32 cellular contexts compared by ENCODE assay signal in genomic region chr2:82501217-82501616, GRCh38.
"Had no signal": no experiment of that assay in that cellular context is flagged by ENCODE, and none has a peak within 500 bp of the region (broad histone marks: within the 10 kb centered on the region; RNA-seq: fewer than 3 reads in every experiment).

No MANE protein-coding gene starts in this region.

- H3K9me3 ChIP-seq: adrenal gland had no signal

- FAIRE-seq: astrocyte, bronchial epithelial cell had no signal

- H3K4me3 ChIP-seq: adrenal gland, ascending aorta, body of pancreas, breast epithelium, cardiac muscle cell had no signal

- DNase-seq: activated effector memory CD4-positive, alpha-beta T cell treated with anti-CD3 and anti-CD28 coated beads, Interleukin-2, amount 50 U/mL, for 16 hours; activated effector memory CD4-positive, alpha-beta T cell treated with Interleukin-2 at 50 U/mL for 16 hours; activated gamma-delta T cell; activated gamma-delta T cell treated with Interleukin-2 at 50 U/mL for 16 hours; activated naive CD4-positive, alpha-beta T cell; activated naive CD4-positive, alpha-beta T cell treated with anti-CD3 and anti-CD28 coated beads for 36 hours; activated naive CD4-positive, alpha-beta T cell treated with anti-CD3 and anti-CD28 coated beads, Interleukin-2, amount 10 ng/mL, durations not matched to agents 7 days and 5 days; activated naive CD4-positive, alpha-beta T cell treated with anti-CD3 and anti-CD28 coated beads, Interleukin-2, amount 50 U/mL, for 16 hours; activated naive CD4-positive, alpha-beta T cell treated with Interleukin-2 at 50 U/mL for 16 hours; activated naive CD8-positive, alpha-beta T cell treated with anti-CD3 and anti-CD28 coated beads for 36 hours; activated naive CD8-positive, alpha-beta T cell treated with anti-CD3 and anti-CD28 coated beads, Interleukin-2, amount 10 ng/mL, durations not matched to agents 7 days and 5 days; activated naive CD8-positive, alpha-beta T cell treated with anti-CD3 and anti-CD28 coated beads, Interleukin-2, amount 50 U/mL, for 24 hours; activated T-cell treated with anti-CD3 and anti-CD28 coated beads, Interleukin-2, amount 50 U/mL, for 4 hours; activated T-cell treated with anti-CD3 and anti-CD28 coated beads, Interleukin-2, amount 50 U/mL, for 48 hours; activated T-cell treated with anti-CD3 and anti-CD28 coated beads, Interleukin-2, amount 50 U/mL, for 72 hours; adrenal gland; amniotic stem cell; amygdala; anterior cingulate cortex; aorta; body of pancreas; brain microvascular endothelial cell; caudate nucleus; central memory CD4-positive, alpha-beta T cell; cerebellar nuclear complex had no signal

- H3K27ac ChIP-seq: adrenal gland, ascending aorta, body of pancreas, brain microvascular endothelial cell, breast epithelium, cardiac muscle cell had no signal

- H3K36me3 ChIP-seq: adrenal gland, ascending aorta, brain microvascular endothelial cell, breast epithelium, cardiac muscle cell had no signal

- H3K4me1 ChIP-seq: adrenal gland, ascending aorta, body of pancreas, breast epithelium had no signal

- ATAC-seq: activated naive CD4-positive, alpha-beta T cell treated with anti-CD3 and anti-CD28 coated beads, Interleukin-2, amount 50 U/mL, for 72 hours; activated naive CD8-positive, alpha-beta T cell treated with anti-CD3 and anti-CD28 coated beads, Interleukin-2, amount 50 U/mL, for 24 hours; activated T-cell treated with anti-CD3 and anti-CD28 coated beads, Interleukin-2, amount 50 U/mL, for 4 hours; activated T-cell treated with anti-CD3 and anti-CD28 coated beads, Interleukin-2, amount 50 U/mL, for 72 hours; activated T-helper 17 cell treated with anti-CD3 and anti-CD28 coated beads, Interleukin-2, amount 50 U/mL, for 72 hours; body of pancreas had no signal

- H3K27me3 ChIP-seq: adrenal gland, ascending aorta, body of pancreas, brain microvascular endothelial cell, breast epithelium, cardiac muscle cell had no signal
